In genomic region chr7:101363196-101363733, GRCh38 we compare ENCODE assay signal across 9 cellular contexts. TPM values are rescaled to one million over a fixed set of nuclear protein-coding genes. Genes with fewer than 3 reads are reported as not detected.
DNase-seq lines count a peak whose midpoint lies in the region; ATAC-seq and TF ChIP-seq lines count a peak whose summit lies in the region.
"Had no signal": no experiment of that assay in that cellular context is flagged by ENCODE, and none has a peak within 500 bp of the region (broad histone marks: within the 10 kb centered on the region; RNA-seq: fewer than 3 reads in every experiment).

No MANE protein-coding gene starts in this region.

- H3K4me3 ChIP-seq in LNCaP clone FGC (ENCODE audit: low read depth, low read length) (peak overlapping the region; percentile 69), endodermal cell (ENCODE audit: low read length) (peak overlapping the region; percentile 78), tibial artery (peak overlapping the region; percentile 38 to 49)
- H3K4me3 ChIP-seq: SJSA1 had no signal

- intact Hi-C loops in tibial artery (cut with DNase I; ENCODE audit: low total_unique reads) = no loop called here

- DNase-seq in LNCaP clone FGC (ENCODE audit: low read depth) = no peak
- DNase-seq in endodermal cell = no peak
- DNase-seq in mesothelial cell of epicardium (ENCODE audit: low spot score in 2 of 2, unreplicated experiment in 2 of 2) = no peak
- DNase-seq in tibial artery = no peak
- no peak for DNase-seq in NCI-H2029 treated with DMSO at 0.1 percent for 48 hours (lab: John Stamatoyannopoulos, UW)
- DNase-seq in CD1c-positive myeloid dendritic cell (ENCODE audit: extremely low spot score) = no peak
- no peak for DNase-seq in NCI-H748 treated with DMSO at 0.1 percent for 48 hours (lab: John Stamatoyannopoulos, UW)

- H3K4me3 Mint-ChIP-seq in endodermal cell = peak overlapping the region; percentile 69
- H3K4me3 Mint-ChIP-seq in mesothelial cell of epicardium = peak overlapping the region; percentile 71

- ATAC-seq in GM19023 (IDR thresholded peaks at IDR 0.05; ENCODE audit: unreplicated experiment) = no peak

- H3K9me3 Mint-ChIP-seq in endodermal cell (peaks cover 4% of the 10 kb centered on the region), mesothelial cell of epicardium (peaks cover 6% of the 10 kb centered on the region)

- H3K4me1 Mint-ChIP-seq in endodermal cell = peaks cover 4% of the 10 kb centered on the region
- H3K4me1 Mint-ChIP-seq in mesothelial cell of epicardium = peaks cover 11% of the 10 kb centered on the region

- 0% methylated on average over 38 of the region's 46 CpGs; no CpG with 5 or more reads in 1 of the 2 experiments for WGBS in endodermal cell (ENCODE audit: insufficient coverage in 1 of 2, insufficient read length in 1 of 2), 2 experiments

- no peaks in the 10 kb centered on the region for H3K4me1 ChIP-seq in endodermal cell (ENCODE audit: control insufficient read depth, insufficient read depth, low read length)
- peaks cover 0 to 19% (median 18%) of the 10 kb centered on the region in 4 donors for H3K4me1 ChIP-seq in tibial artery

- H3K9me3 ChIP-seq in endodermal cell (ENCODE audit: control insufficient read depth, low read length) (peaks cover 6% of the 10 kb centered on the region), tibial artery (no peaks in the 10 kb centered on the region)
- H3K9me3 ChIP-seq: SJSA1 had no signal

- TF ChIP-seq CTCF in LNCaP clone FGC (IDR thresholded peaks at IDR 0.05; ENCODE audit: control insufficient read depth, extremely low read depth, insufficient read depth) (no peak), endodermal cell (conservative IDR thresholded peaks at IDR 0.05) (no peak), mesothelial cell of epicardium (IDR thresholded peaks at IDR 0.05; ENCODE audit: unreplicated experiment) (no peak), tibial artery (IDR thresholded peaks at IDR 0.05) (no peak)

- H3K27me3 ChIP-seq in endodermal cell (ENCODE audit: control insufficient read depth, insufficient read depth, low read length, poor library complexity, severe bottlenecking) (peaks cover 5% of the 10 kb centered on the region), tibial artery (peaks cover 0 to 57% of the 10 kb centered on the region in 2 donors)

- peaks cover 9% of the 10 kb centered on the region for H3K27me3 Mint-ChIP-seq in endodermal cell (ENCODE audit: insufficient read depth)
- no peaks in the 10 kb centered on the region for H3K27me3 Mint-ChIP-seq in mesothelial cell of epicardium (ENCODE audit: low read depth)

- H3K27ac Mint-ChIP-seq in endodermal cell = no peak overlapping the region
- no peak overlapping the region for H3K27ac Mint-ChIP-seq in mesothelial cell of epicardium

- H3K36me3 Mint-ChIP-seq in endodermal cell (ENCODE audit: low read depth) (peaks cover 13% of the 10 kb centered on the region), mesothelial cell of epicardium (peaks cover 10% of the 10 kb centered on the region)

- H3K9ac ChIP-seq in endodermal cell (ENCODE audit: extremely low read depth, low read length, poor library complexity, severe bottlenecking) = peak overlapping the region; percentile 67

- H3K27ac ChIP-seq in endodermal cell (ENCODE audit: low read depth, low read length) (no peak overlapping the region), tibial artery (no peak overlapping the region)
- H3K27ac ChIP-seq: SJSA1 had no signal

- H3K36me3 ChIP-seq in endodermal cell (ENCODE audit: control insufficient read depth, insufficient read depth, low read length) (no peaks in the 10 kb centered on the region), tibial artery (no peaks in the 10 kb centered on the region)
- H3K36me3 ChIP-seq: SJSA1 had no signal

RNA-seq across cellular contexts. Expression of gene COL26A1, which starts 0.6 kb away (rescaled TPM):
- total RNA-seq in endodermal cell (10 to 100 TPM; 41.2 to 47.0 TPM), mesothelial cell of epicardium (105 to 110 TPM (median 109 TPM) in 3 replicates)
- 44.3 TPM for polyA plus RNA-seq in endodermal cell (2013, experiment 1 of 2)
- polyA plus RNA-seq in endodermal cell (2013, experiment 2 of 2) = 44.8 TPM
- total RNA-seq: SJSA1 had no signal

RNA-seq across cellular contexts. Expression of gene IFT22, which starts 41.7 kb away (rescaled TPM):
- total RNA-seq in endodermal cell (10 to 100 TPM; 39.0 to 44.0 TPM), mesothelial cell of epicardium (34.4 to 35.0 TPM (median 34.9 TPM) in 3 replicates)
- polyA plus RNA-seq in endodermal cell (2013, experiment 1 of 2) = 42.6 TPM
- 41.6 TPM for polyA plus RNA-seq in endodermal cell (2013, experiment 2 of 2)
